In genomic region chr13:103178986-103179695, GRCh38 we compare ENCODE assay signal across 17 cellular contexts.
"Had no signal": no experiment of that assay in that cellular context is flagged by ENCODE, and none has a peak within 500 bp of the region (broad histone marks: within the 10 kb centered on the region; RNA-seq: fewer than 3 reads in every experiment).

No MANE protein-coding gene starts in this region.

- H3K27me3 Mint-ChIP-seq: activated T-helper 17 cell treated with anti-CD3 and anti-CD28 coated beads, Interleukin-2, amount 50 U/mL, for 72 hours had no signal

- H3K27me3 ChIP-seq: ascending aorta, gastrocnemius medialis, right lobe of liver had no signal

- H3K9me3 ChIP-seq: ascending aorta, gastrocnemius medialis, psoas muscle, right lobe of liver had no signal

- H3K4me1 Mint-ChIP-seq: activated T-helper 17 cell treated with anti-CD3 and anti-CD28 coated beads, Interleukin-2, amount 50 U/mL, for 72 hours had no signal

- DNase-seq: activated CD4-positive, alpha-beta T cell treated with anti-CD3 and anti-CD28 coated beads, Interleukin-2, amount 50 U/mL, for 4 hours; activated CD4-positive, CD25-positive, alpha-beta regulatory T cell treated with anti-CD3 and anti-CD28 coated beads, Interleukin-2, amount 50 U/mL, for 72 hours; activated naive CD4-positive, alpha-beta T cell treated with Interleukin-2 at 50 U/mL for 16 hours; activated T-cell treated with anti-CD3 and anti-CD28 coated beads for 4 hours; erythroblast; gastrocnemius medialis; left colon; midbrain; psoas muscle; right lobe of liver; stimulated activated naive CD8-positive, alpha-beta T cell treated with anti-CD3 and anti-CD28 coated beads, Interleukin-15, Interleukin-2, amounts not matched to agents 100 U/mL and 50 U/mL, for 24 hours; trophoblast cell had no signal

- H3K4me3 ChIP-seq: ascending aorta, gastrocnemius medialis, lung, psoas muscle, right lobe of liver had no signal

- H3K27ac ChIP-seq: ascending aorta, gastrocnemius medialis, psoas muscle, right lobe of liver had no signal

- H3K9me3 Mint-ChIP-seq: neural crest cell; T-helper 2 cell treated with Interferon-gamma antibody and Interleukin-4, amounts not matched to agents 5 μg/mL and 100 μg/mL, for 36 hours had no signal

- H3K27ac Mint-ChIP-seq: activated T-helper 17 cell treated with anti-CD3 and anti-CD28 coated beads, Interleukin-2, amount 50 U/mL, for 72 hours; T-helper 2 cell treated with Interferon-gamma antibody and Interleukin-4, amounts not matched to agents 5 μg/mL and 100 μg/mL, for 36 hours had no signal

- H3K4me1 ChIP-seq: ascending aorta, gastrocnemius medialis, psoas muscle, right lobe of liver had no signal

- ATAC-seq: activated T-helper 17 cell treated with anti-CD3 and anti-CD28 coated beads, Interleukin-2, amount 50 U/mL, for 72 hours; gastrocnemius medialis; left colon; psoas muscle; right lobe of liver; stimulated activated naive CD8-positive, alpha-beta T cell treated with anti-CD3 and anti-CD28 coated beads, Interleukin-15, Interleukin-2, amounts not matched to agents 100 U/mL and 50 U/mL, for 24 hours had no signal

- H3K36me3 ChIP-seq: ascending aorta, gastrocnemius medialis, right lobe of liver had no signal

- H3K4me3 Mint-ChIP-seq: activated T-helper 17 cell treated with anti-CD3 and anti-CD28 coated beads, Interleukin-2, amount 50 U/mL, for 72 hours; neural crest cell; T-helper 2 cell treated with Interferon-gamma antibody and Interleukin-4, amounts not matched to agents 5 μg/mL and 100 μg/mL, for 36 hours had no signal
